ENCODE assay signal across 9 cellular contexts in genomic region chr14:30283822-30284446, GRCh38.
DNase-seq lines count a peak whose midpoint lies in the region; ATAC-seq and TF ChIP-seq lines count a peak whose summit lies in the region.
"Had no signal": no experiment of that assay in that cellular context is flagged by ENCODE, and none has a peak within 500 bp of the region (broad histone marks: within the 10 kb centered on the region; RNA-seq: fewer than 3 reads in every experiment).

No MANE protein-coding gene starts in this region.

- H3K27ac ChIP-seq in HEK293 (ENCODE audit: extremely low read depth, low read depth, low read length): no peak overlapping the region
- no peak overlapping the region for H3K27ac ChIP-seq in gastroesophageal sphincter
- no peak overlapping the region for H3K27ac ChIP-seq in upper lobe of right lung

- 63 to 69% methylated on average over 2 of the region's 2 CpGs for WGBS in gastroesophageal sphincter (ENCODE audit: low coverage in 1 of 2), 2 donors

- TF ChIP-seq EP300 in gastroesophageal sphincter (IDR thresholded peaks at IDR 0.05): no peak

- POLR2A ChIA-PET in HEK293 (lab: Yijun Ruan, JAX): interaction anchor here (0.9 kb wide), 1 partner anchor 14 kb away, joined by 4 read pairs; no protein-coding TSS in a partner anchor

- H3K4me1 ChIP-seq in HEK293 (ENCODE audit: control insufficient read depth, insufficient read depth, low read length): no peaks in the 10 kb centered on the region
- H3K4me1 ChIP-seq in gastroesophageal sphincter: no peaks in the 10 kb centered on the region
- no peaks in the 10 kb centered on the region for H3K4me1 ChIP-seq in upper lobe of right lung

- no peak for ATAC-seq in gastroesophageal sphincter
- peak; percentile 78 for ATAC-seq in upper lobe of right lung

- TF ChIP-seq POLR2A in gastroesophageal sphincter (IDR thresholded peaks at IDR 0.05): no peak

- CTCF ChIA-PET in HEK293 (lab: Yijun Ruan, JAX): interaction anchor here (0.5 to 5.8 kb wide), 27 partner anchors 9 to 1532 kb away, joined by 3 to 80 read pairs (median 3); no protein-coding TSS in a partner anchor

- in situ Hi-C loops in SK-MEL-5 (cut with HindIII; ENCODE audit: low pct_unique_long_range_greater_than_20kb, low sequenced_read_pairs): no loop called here

- H3K36me3 ChIP-seq in HEK293 (ENCODE audit: control insufficient read depth in 2 of 2, insufficient read depth in 1 of 2, low read length in 2 of 2) (no peaks in the 10 kb centered on the region), gastroesophageal sphincter (no peaks in the 10 kb centered on the region), upper lobe of right lung (no peaks in the 10 kb centered on the region)

- no peaks in the 10 kb centered on the region for H3K27me3 ChIP-seq in gastroesophageal sphincter
- H3K27me3 ChIP-seq in upper lobe of right lung: no peaks in the 10 kb centered on the region

- DNase-seq in NCI-H524 (lab: John Stamatoyannopoulos, UW) (peak; percentile 34 to 74), NCI-H524 treated with DMSO at 0.1 percent for 48 hours (lab: John Stamatoyannopoulos, UW) (no peak), SK-MEL-5 (ENCODE audit: low read depth, low spot score) (peak; percentile 70), upper lobe of right lung (no peak), T-helper 1 cell (no peak), ureter (ENCODE audit: low spot score) (no peak)
- DNase-seq: activated naive CD8-positive, alpha-beta T cell treated with anti-CD3 and anti-CD28 coated beads, Interleukin-2, amount 10 ng/mL, durations not matched to agents 7 days and 5 days had no signal

- H3K4me3 ChIP-seq in HEK293 (ENCODE audit: low read depth, low read length): no peak overlapping the region
- H3K4me3 ChIP-seq in gastroesophageal sphincter: no peak overlapping the region
- no peak overlapping the region for H3K4me3 ChIP-seq in upper lobe of right lung

- TF ChIP-seq CTCF in HEK293 (tag by site-specific recombination; IDR thresholded peaks at IDR 0.05) (peak; percentile 44; the same call in 1 of the 2 replicates), gastroesophageal sphincter (IDR thresholded peaks at IDR 0.05) (peak; percentile 9 to 53 (median 30)), upper lobe of right lung (IDR thresholded peaks at IDR 0.05) (peak; percentile 57)

- no peaks in the 10 kb centered on the region for H3K9me3 ChIP-seq in HEK293 (ENCODE audit: control insufficient read depth, insufficient read depth, low read depth, low read length)
- H3K9me3 ChIP-seq in gastroesophageal sphincter: no peaks in the 10 kb centered on the region
- H3K9me3 ChIP-seq in upper lobe of right lung: no peaks in the 10 kb centered on the region

- intact Hi-C loops in upper lobe of right lung (cut with DNase I): no loop called here

TF ChIP-seq in HEK293, 187 proteins besides CTCF, POLR2A, EP300 and RAD21:
- no peak for TF ChIP-seq KLF10 (tag by site-specific recombination; IDR thresholded peaks at IDR 0.05)
- no peak for TF ChIP-seq ZNF544 (tag by site-specific recombination; IDR thresholded peaks at IDR 0.05)
- peak; percentile 15; the same call in 1 of the 2 replicates for TF ChIP-seq ZNF654 (tag by site-specific recombination; IDR thresholded peaks at IDR 0.05; ENCODE audit: low read depth)

Comparison
In these comparisons a context has a peak if more than half of its experiments do, and no peak if none do; other contexts are left out.
1. DNase-seq: peak in NCI-H524 (2 of 2) and SK-MEL-5 (single experiment); none in NCI-H524 treated with DMSO at 0.1 percent for 48 hours (single experiment), upper lobe of right lung (single experiment), T-helper 1 cell (0 of 5) and ureter (single experiment).
2. Peak in every context shown above with its lines, with median percentiles within 50 percentile points of each other: CTCF ChIP-seq.